19 cellular contexts compared by ENCODE assay signal in the genomic region with DNA sequence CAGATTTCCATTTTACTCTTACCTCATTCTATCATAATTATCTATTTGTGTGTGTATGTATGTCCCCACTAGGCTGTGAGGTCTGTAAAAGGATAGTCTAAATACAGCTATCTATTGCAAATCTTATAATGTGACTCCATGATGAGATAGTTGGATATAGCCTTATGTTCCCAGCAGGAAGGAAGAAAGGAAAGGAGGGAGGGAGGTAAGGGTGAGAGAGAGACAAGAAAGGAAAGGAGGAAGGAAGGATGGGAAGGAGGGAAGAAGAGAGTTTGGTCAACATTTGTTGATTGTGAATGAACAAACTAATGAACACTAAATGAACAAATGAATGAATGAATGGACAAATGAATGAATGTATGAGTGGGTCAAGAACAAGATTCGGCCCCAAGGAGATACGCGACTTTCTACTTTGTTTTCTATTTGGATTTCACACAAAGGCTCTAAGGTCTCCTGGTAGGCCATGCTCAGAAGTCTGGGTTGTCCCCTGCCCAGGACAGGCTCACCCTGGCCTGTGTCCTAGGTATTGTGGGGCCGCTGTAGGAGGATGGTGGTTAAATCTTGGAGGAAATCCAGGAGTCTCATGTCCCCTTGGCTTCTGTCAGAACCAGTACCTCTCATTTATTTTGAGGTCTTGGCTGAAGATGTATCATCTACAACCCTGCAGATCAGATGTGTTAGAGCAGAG.
DNase-seq lines count a peak whose midpoint lies in the region; TF ChIP-seq lines count a peak whose summit lies in the region.
"Had no signal": no experiment of that assay in that cellular context is flagged by ENCODE, and none has a peak within 500 bp of the region (broad histone marks: within the 10 kb centered on the region; RNA-seq: fewer than 3 reads in every experiment).

No MANE protein-coding gene starts in this region.

- H3K27me3 ChIP-seq in hepatocyte = no peaks in the 10 kb centered on the region
- H3K27me3 ChIP-seq: BLaER1 had no signal

- DNase-seq in DMS53 (lab: John Stamatoyannopoulos, UW) = peak; percentile 24
- no peak for DNase-seq in DMS53 treated with DMSO at 0.1 percent for 48 hours (lab: John Stamatoyannopoulos, UW; ENCODE audit: unreplicated experiment)
- no peak for DNase-seq in hepatocyte (ENCODE audit: low spot score)
- DNase-seq in nephron progenitor cell = no peak
- DNase-seq in NCI-H187 (lab: John Stamatoyannopoulos, UW) = no peak
- DNase-seq in activated CD4-positive, alpha-beta T cell treated with anti-CD3 and anti-CD28 coated beads, Interleukin-2, amount 50 U/mL, for 4 hours = no peak
- DNase-seq: CD4-positive, CD25-positive, alpha-beta regulatory T cell; CD8-positive, alpha-beta T cell; DMS79; EL; GDM1; GM23248; H7; HCEC 1CT had no signal

- 100% methylated on average over 4 of the region's 4 CpGs for WGBS in hepatocyte (ENCODE audit: low lambda C conversion rate, missing lambda C conversion rate)

- peaks cover 88% of the 10 kb centered on the region for H3K4me1 Mint-ChIP-seq in nephron progenitor cell
- H3K4me1 Mint-ChIP-seq: B cell had no signal

- H3K4me1 ChIP-seq in hepatocyte (ENCODE audit: insufficient read depth) = peaks cover 12% of the 10 kb centered on the region
- H3K4me1 ChIP-seq: BLaER1 had no signal

- no peaks in the 10 kb centered on the region for H3K9me3 Mint-ChIP-seq in nephron progenitor cell

- no peaks in the 10 kb centered on the region for H3K79me2 ChIP-seq in hepatocyte

- no peaks in the 10 kb centered on the region for H3K36me3 ChIP-seq in hepatocyte (replicated peaks; ENCODE audit: insufficient read depth, low read depth)
- H3K36me3 ChIP-seq: BLaER1 had no signal

- H3K27me3 Mint-ChIP-seq in nephron progenitor cell (ENCODE audit: low read depth, poor library complexity) = peaks cover 5% of the 10 kb centered on the region
- H3K27me3 Mint-ChIP-seq: B cell; CD4-positive, CD25-positive, alpha-beta regulatory T cell had no signal

- no peaks in the 10 kb centered on the region for H3K9me2 ChIP-seq in hepatocyte (replicated peaks; ENCODE audit: insufficient read depth)

- H3K4me3 ChIP-seq in hepatocyte = no peak overlapping the region
- H3K4me3 ChIP-seq: BLaER1, GM12878, GM23248 had no signal

- H3K9me3 ChIP-seq in hepatocyte (ENCODE audit: low read depth) = no peaks in the 10 kb centered on the region
- H3K9me3 ChIP-seq: BLaER1 had no signal

- H3K4me2 ChIP-seq in hepatocyte = no peak overlapping the region
- H3K4me2 ChIP-seq: BLaER1 had no signal

- TF ChIP-seq CTCF in hepatocyte (IDR thresholded peaks at IDR 0.05; ENCODE audit: poor library complexity) (no peak), nephron progenitor cell (IDR thresholded peaks at IDR 0.05) (no peak)

- peaks cover 8% of the 10 kb centered on the region for H3K36me3 Mint-ChIP-seq in nephron progenitor cell (ENCODE audit: low read depth)
- H3K36me3 Mint-ChIP-seq: CD8-positive, alpha-beta T cell had no signal

- H3K4me3 Mint-ChIP-seq in nephron progenitor cell = no peak overlapping the region
- H3K4me3 Mint-ChIP-seq: B cell; CD4-positive, CD25-positive, alpha-beta regulatory T cell; CD8-positive, alpha-beta T cell had no signal

- H4K20me1 ChIP-seq in hepatocyte (ENCODE audit: insufficient read depth, poor library complexity, severe bottlenecking) = no peaks in the 10 kb centered on the region
- H4K20me1 ChIP-seq: BLaER1 had no signal

- H3K27ac Mint-ChIP-seq in nephron progenitor cell = peak overlapping the region; percentile 89
- H3K27ac Mint-ChIP-seq: B cell; CD8-positive, alpha-beta T cell had no signal

- H2AFZ ChIP-seq in hepatocyte = no peak overlapping the region
- H2AFZ ChIP-seq: GM23248 had no signal

- peak overlapping the region; percentile 39 for H3K27ac ChIP-seq in hepatocyte
- H3K27ac ChIP-seq: 22Rv1, BLaER1, C4-2B, GM23248 had no signal
